14 cellular contexts compared by ENCODE assay signal in the genomic region with DNA sequence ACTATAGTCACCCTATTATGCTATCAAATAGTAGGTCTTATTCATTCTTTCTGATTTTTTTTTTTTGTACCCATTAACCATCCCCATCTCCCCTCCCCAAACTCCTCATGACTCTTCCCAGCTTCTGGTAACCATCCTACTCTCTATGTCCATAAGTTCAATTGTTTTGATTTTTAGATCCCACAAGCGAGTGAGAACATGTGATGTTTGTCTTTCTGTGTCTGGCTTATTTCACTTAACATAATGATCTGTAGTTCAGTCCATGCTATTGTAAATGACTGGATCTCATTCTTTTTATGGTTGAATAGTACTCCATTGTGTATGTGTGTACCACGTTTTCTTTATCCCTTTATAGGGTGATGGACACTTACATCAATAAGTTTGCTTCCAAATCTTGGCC. TPM values are rescaled to one million over a fixed set of nuclear protein-coding genes. Genes with fewer than 3 reads are reported as not detected.
DNase-seq lines count a peak whose midpoint lies in the region; ATAC-seq, FAIRE-seq and TF ChIP-seq lines count a peak whose summit lies in the region.
"Had no signal": no experiment of that assay in that cellular context is flagged by ENCODE, and none has a peak within 500 bp of the region (broad histone marks: within the 10 kb centered on the region; RNA-seq: fewer than 3 reads in every experiment).

No MANE protein-coding gene starts in this region.

- no peak for DNase-seq in activated CD4-positive, alpha-beta memory T cell treated with anti-CD3 and anti-CD28 coated beads, Interleukin-2, amount 10 ng/mL, durations not matched to agents 7 days and 5 days
- DNase-seq in activated CD4-positive, alpha-beta memory T cell treated with anti-CD3 and anti-CD28 coated beads for 36 hours = no peak
- DNase-seq in GM12891 (ENCODE audit: insufficient read length, low spot score) (no peak), nephron progenitor cell (no peak), NCI-H1436 treated with DMSO at 0.1 percent for 48 hours (lab: John Stamatoyannopoulos, UW) (no peak), mesenteric fat pad (ENCODE audit: low spot score) (no peak)
- no peak for DNase-seq in activated T-helper 2 cell treated with anti-CD3 and anti-CD28 coated beads, Interferon-gamma antibody, Interleukin-2, Interleukin-4, amounts not matched to agents 10 μg/mL and 5 μg/mL and 100 μg/mL, durations not matched to agents 14 hours and 24 hours and 36 hours (ENCODE audit: low spot score)
- DNase-seq: COR-L47; effector CD4-positive, alpha-beta T cell; head of caudate nucleus; NCI-H1105 treated with DMSO at 0.1 percent for 48 hours; NCI-H69; SIG-M5 had no signal

- no peak for TF ChIP-seq POLR2A in GM12891 (IDR thresholded peaks at IDR 0.05; ENCODE audit: low read depth, low read length)

- no peak overlapping the region for H3K27ac Mint-ChIP-seq in activated CD4-positive, alpha-beta memory T cell treated with anti-CD3 and anti-CD28 coated beads, Interleukin-2, amount 10 ng/mL, durations not matched to agents 7 days and 5 days
- no peak overlapping the region for H3K27ac Mint-ChIP-seq in activated CD4-positive, alpha-beta memory T cell treated with anti-CD3 and anti-CD28 coated beads for 36 hours
- H3K27ac Mint-ChIP-seq in activated T-helper 2 cell treated with anti-CD3 and anti-CD28 coated beads, Interferon-gamma antibody, Interleukin-2, Interleukin-4, amounts not matched to agents 10 μg/mL and 5 μg/mL and 100 μg/mL, durations not matched to agents 14 hours and 24 hours and 36 hours = peak overlapping the region; percentile 58
- no peak overlapping the region for H3K27ac Mint-ChIP-seq in nephron progenitor cell

- ATAC-seq in HG02610 (IDR thresholded peaks at IDR 0.05; ENCODE audit: unreplicated experiment) = no peak

- no peaks in the 10 kb centered on the region for H3K36me3 Mint-ChIP-seq in activated CD4-positive, alpha-beta memory T cell treated with anti-CD3 and anti-CD28 coated beads, Interleukin-2, amount 10 ng/mL, durations not matched to agents 7 days and 5 days (ENCODE audit: low read depth)
- peaks cover 2% of the 10 kb centered on the region for H3K36me3 Mint-ChIP-seq in activated CD4-positive, alpha-beta memory T cell treated with anti-CD3 and anti-CD28 coated beads for 36 hours
- H3K36me3 Mint-ChIP-seq in activated T-helper 2 cell treated with anti-CD3 and anti-CD28 coated beads, Interferon-gamma antibody, Interleukin-2, Interleukin-4, amounts not matched to agents 10 μg/mL and 5 μg/mL and 100 μg/mL, durations not matched to agents 14 hours and 24 hours and 36 hours (ENCODE audit: low read depth) = no peaks in the 10 kb centered on the region
- no peaks in the 10 kb centered on the region for H3K36me3 Mint-ChIP-seq in nephron progenitor cell (ENCODE audit: low read depth)

- CTCF ChIA-PET in activated CD4-positive, alpha-beta memory T cell treated with anti-CD3 and anti-CD28 coated beads, Interleukin-2, amount 10 ng/mL, durations not matched to agents 7 days and 5 days (lab: Charles Lee) = no interaction called here
- CTCF ChIA-PET in activated CD4-positive, alpha-beta memory T cell treated with anti-CD3 and anti-CD28 coated beads for 36 hours (lab: Charles Lee) = interaction anchor here (1.0 kb wide), 1 partner anchor 147 kb away, joined by 3 read pairs; no protein-coding TSS in a partner anchor

- no peaks in the 10 kb centered on the region for H3K9me3 Mint-ChIP-seq in activated CD4-positive, alpha-beta memory T cell treated with anti-CD3 and anti-CD28 coated beads, Interleukin-2, amount 10 ng/mL, durations not matched to agents 7 days and 5 days
- H3K9me3 Mint-ChIP-seq in activated CD4-positive, alpha-beta memory T cell treated with anti-CD3 and anti-CD28 coated beads for 36 hours = no peaks in the 10 kb centered on the region
- H3K9me3 Mint-ChIP-seq in activated T-helper 2 cell treated with anti-CD3 and anti-CD28 coated beads, Interferon-gamma antibody, Interleukin-2, Interleukin-4, amounts not matched to agents 10 μg/mL and 5 μg/mL and 100 μg/mL, durations not matched to agents 14 hours and 24 hours and 36 hours = no peaks in the 10 kb centered on the region
- no peaks in the 10 kb centered on the region for H3K9me3 Mint-ChIP-seq in nephron progenitor cell

- no peaks in the 10 kb centered on the region for H3K27me3 Mint-ChIP-seq in activated CD4-positive, alpha-beta memory T cell treated with anti-CD3 and anti-CD28 coated beads, Interleukin-2, amount 10 ng/mL, durations not matched to agents 7 days and 5 days
- H3K27me3 Mint-ChIP-seq in activated CD4-positive, alpha-beta memory T cell treated with anti-CD3 and anti-CD28 coated beads for 36 hours = no peaks in the 10 kb centered on the region
- peaks cover 4% of the 10 kb centered on the region for H3K27me3 Mint-ChIP-seq in activated T-helper 2 cell treated with anti-CD3 and anti-CD28 coated beads, Interferon-gamma antibody, Interleukin-2, Interleukin-4, amounts not matched to agents 10 μg/mL and 5 μg/mL and 100 μg/mL, durations not matched to agents 14 hours and 24 hours and 36 hours (ENCODE audit: low read depth)
- H3K27me3 Mint-ChIP-seq in nephron progenitor cell (ENCODE audit: low read depth, poor library complexity) = peaks cover 23% of the 10 kb centered on the region

- POLR2A ChIA-PET in activated CD4-positive, alpha-beta memory T cell treated with anti-CD3 and anti-CD28 coated beads, Interleukin-2, amount 10 ng/mL, durations not matched to agents 7 days and 5 days (lab: Charles Lee) = no interaction called here
- POLR2A ChIA-PET in activated CD4-positive, alpha-beta memory T cell treated with anti-CD3 and anti-CD28 coated beads for 36 hours (lab: Charles Lee) = no interaction called here

- H3K4me1 Mint-ChIP-seq in activated CD4-positive, alpha-beta memory T cell treated with anti-CD3 and anti-CD28 coated beads, Interleukin-2, amount 10 ng/mL, durations not matched to agents 7 days and 5 days = peaks cover 32% of the 10 kb centered on the region
- H3K4me1 Mint-ChIP-seq in activated CD4-positive, alpha-beta memory T cell treated with anti-CD3 and anti-CD28 coated beads for 36 hours (ENCODE audit: low read depth) = peaks cover 28% of the 10 kb centered on the region
- H3K4me1 Mint-ChIP-seq in activated T-helper 2 cell treated with anti-CD3 and anti-CD28 coated beads, Interferon-gamma antibody, Interleukin-2, Interleukin-4, amounts not matched to agents 10 μg/mL and 5 μg/mL and 100 μg/mL, durations not matched to agents 14 hours and 24 hours and 36 hours (ENCODE audit: low read depth) = peaks cover 27% of the 10 kb centered on the region
- peaks cover 45% of the 10 kb centered on the region for H3K4me1 Mint-ChIP-seq in nephron progenitor cell

- intact Hi-C loops in activated CD4-positive, alpha-beta memory T cell treated with anti-CD3 and anti-CD28 coated beads for 36 hours (cut with micrococcal nuclease) = no loop called here
- intact Hi-C loops in activated T-helper 2 cell treated with anti-CD3 and anti-CD28 coated beads, Interferon-gamma antibody, Interleukin-2, Interleukin-4, amounts not matched to agents 10 μg/mL and 5 μg/mL and 100 μg/mL, durations not matched to agents 14 hours and 24 hours and 36 hours (cut with micrococcal nuclease) = no loop called here

- peak overlapping the region; percentile 9 for H3K4me3 Mint-ChIP-seq in activated CD4-positive, alpha-beta memory T cell treated with anti-CD3 and anti-CD28 coated beads, Interleukin-2, amount 10 ng/mL, durations not matched to agents 7 days and 5 days
- no peak overlapping the region for H3K4me3 Mint-ChIP-seq in activated CD4-positive, alpha-beta memory T cell treated with anti-CD3 and anti-CD28 coated beads for 36 hours
- peak overlapping the region; percentile 45 for H3K4me3 Mint-ChIP-seq in activated T-helper 2 cell treated with anti-CD3 and anti-CD28 coated beads, Interferon-gamma antibody, Interleukin-2, Interleukin-4, amounts not matched to agents 10 μg/mL and 5 μg/mL and 100 μg/mL, durations not matched to agents 14 hours and 24 hours and 36 hours (ENCODE audit: low read depth)
- peak overlapping the region; percentile 61 for H3K4me3 Mint-ChIP-seq in nephron progenitor cell

- TF ChIP-seq CTCF in nephron progenitor cell (IDR thresholded peaks at IDR 0.05) = no peak

- FAIRE-seq in GM12891 (lab: Jason Lieb, UNC) = peak; percentile 23

TF ChIP-seq in GM12891, 5 proteins besides CTCF, POLR2A, EP300 and RAD21:
- TF ChIP-seq POLR2AphosphoS5 (IDR thresholded peaks at IDR 0.05; ENCODE audit: low read depth, low read length) (no peak), PAX5 (IDR thresholded peaks at IDR 0.05; ENCODE audit: insufficient read depth, low read length, severe bottlenecking) (no peak), TAF1 (IDR thresholded peaks at IDR 0.05; ENCODE audit: low read depth, low read length) (no peak)

RNA-seq across cellular contexts. Expression of a gene that starts 4.5 kb away (rescaled TPM):
- total RNA-seq in activated CD4-positive, alpha-beta memory T cell treated with anti-CD3 and anti-CD28 coated beads, Interleukin-2, amount 10 ng/mL, durations not matched to agents 7 days and 5 days = 100 to 1,000 TPM in 1 of 2 experiments, 10 to 100 TPM in 1; 81.9 to 105 TPM
- 10 to 100 TPM; 67.3 to 79.4 TPM for total RNA-seq in activated CD4-positive, alpha-beta memory T cell treated with anti-CD3 and anti-CD28 coated beads for 36 hours
- polyA plus RNA-seq in GM12891 (2012; ENCODE audit: low read depth, missing spikeins) = 77.0 TPM
- total RNA-seq in activated T-helper 2 cell treated with anti-CD3 and anti-CD28 coated beads, Interferon-gamma antibody, Interleukin-2, Interleukin-4, amounts not matched to agents 10 μg/mL and 5 μg/mL and 100 μg/mL, durations not matched to agents 14 hours and 24 hours and 36 hours = 74.3 and 93.8 TPM in 2 replicates
- total RNA-seq in mesenteric fat pad = 238 TPM
